ENCODE assay signal across 17 cellular contexts in the genomic region with DNA sequence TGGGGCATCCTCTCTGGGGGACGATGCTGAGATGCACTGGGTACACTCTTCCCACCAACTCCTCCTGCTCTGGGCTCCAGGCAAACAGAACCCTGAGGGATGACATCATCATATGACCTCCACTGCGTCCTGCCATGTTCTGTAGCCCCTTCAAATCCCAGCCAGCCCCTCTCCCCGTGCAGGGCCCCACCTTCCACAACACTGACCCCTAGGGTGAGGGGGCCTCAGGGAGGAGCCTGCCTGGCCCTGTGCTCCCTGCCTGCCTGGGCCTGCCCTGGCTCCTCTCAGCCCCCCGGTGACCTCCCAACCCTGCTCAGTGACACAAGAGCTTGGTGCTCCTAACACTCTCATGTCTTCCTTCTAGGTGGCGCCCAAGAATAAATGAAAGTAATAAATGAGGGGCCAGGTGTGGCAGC. TPM values are rescaled to one million over a fixed set of nuclear protein-coding genes. Genes with fewer than 3 reads are reported as not detected.
DNase-seq lines count a peak whose midpoint lies in the region; ATAC-seq, FAIRE-seq and TF ChIP-seq lines count a peak whose summit lies in the region.
"Had no signal": no experiment of that assay in that cellular context is flagged by ENCODE, and none has a peak within 500 bp of the region (broad histone marks: within the 10 kb centered on the region; RNA-seq: fewer than 3 reads in every experiment).

No MANE protein-coding gene starts in this region.

- H3K9me3 Mint-ChIP-seq in dendritic cell treated with granulocyte-macrophage colony-stimulating factor and Interleukin-4, amounts not matched to agents 40 ng/mL and 50 ng/mL, for 4 days, result no peaks in the 10 kb centered on the region

- H3K36me3 ChIP-seq in OCI-LY7 (ENCODE audit: insufficient read depth, low read length), result no peaks in the 10 kb centered on the region
- H3K36me3 ChIP-seq: BLaER1 treated with 17β-estradiol and CSF1 and Interleukin-3, amounts not matched to agents 10 nM and 100 nM had no signal

- H3K79me2 ChIP-seq in OCI-LY7 (ENCODE audit: insufficient read depth, low read depth, low read length), result no peaks in the 10 kb centered on the region

- POLR2A ChIA-PET in OCI-LY7 (lab: Charles Lee), result interaction anchor here (0.6 to 0.8 kb wide), 2 partner anchors 90 to 112 kb away, joined by 5 read pairs; no protein-coding TSS in a partner anchor

- H3K4me3 ChIP-seq in OCI-LY7 (ENCODE audit: low read depth, low read length, poor library complexity, severe bottlenecking), result no peak overlapping the region
- H3K4me3 ChIP-seq: BLaER1 treated with 17β-estradiol and CSF1 and Interleukin-3, amounts not matched to agents 10 nM and 100 nM had no signal

- ATAC-seq in HG02678 (IDR thresholded peaks at IDR 0.05; ENCODE audit: unreplicated experiment), result no peak
- ATAC-seq: HCT116 had no signal

- H3K4me3 Mint-ChIP-seq in dendritic cell treated with granulocyte-macrophage colony-stimulating factor and Interleukin-4, amounts not matched to agents 40 ng/mL and 50 ng/mL, for 4 days, result no peak overlapping the region

- H3K9me2 ChIP-seq in OCI-LY7 (ENCODE audit: insufficient read depth, low read length), result no peaks in the 10 kb centered on the region

- BruUV-seq in OCI-LY7 (replicated peaks; lab: Mats Ljungman, UMichigan), result no TSS peak

- no peaks in the 10 kb centered on the region for H4K20me1 ChIP-seq in OCI-LY7 (ENCODE audit: insufficient read depth, low read length)
- H4K20me1 ChIP-seq: BLaER1 treated with 17β-estradiol and CSF1 and Interleukin-3, amounts not matched to agents 10 nM and 100 nM had no signal

- no peak overlapping the region for H2AFZ ChIP-seq in OCI-LY7 (ENCODE audit: low read length)

- no peak for FAIRE-seq in D721Med (lab: Jason Lieb, UNC)

- DNase-seq in NCI-H1092 treated with DMSO at 0.1 percent for 48 hours (lab: John Stamatoyannopoulos, UW), result peak; percentile 8
- no peak for DNase-seq in NCI-H1092 (lab: John Stamatoyannopoulos, UW)
- DNase-seq in D721Med (ENCODE audit: insufficient read length, low spot score), result no peak
- DNase-seq in OCI-LY7 (ENCODE audit: low spot score), result peak; percentile 46
- DNase-seq in mucosa of gallbladder (ENCODE audit: low spot score), result no peak
- DNase-seq in putamen (ENCODE audit: low spot score), result no peak
- DNase-seq: DMS153, IMR-90, NCI-H187, NCI-H526 treated with DMSO at 0.1 percent for 48 hours, SIG-M5, SW 1271 had no signal

- H3K4me1 Mint-ChIP-seq in dendritic cell treated with granulocyte-macrophage colony-stimulating factor and Interleukin-4, amounts not matched to agents 40 ng/mL and 50 ng/mL, for 4 days (ENCODE audit: low read depth), result no peaks in the 10 kb centered on the region

- intact Hi-C loops in OCI-LY7 (cut with micrococcal nuclease; ENCODE audit: unreplicated experiment), result no loop called here
- intact Hi-C loops in dendritic cell treated with granulocyte-macrophage colony-stimulating factor and Interleukin-4, amounts not matched to agents 40 ng/mL and 50 ng/mL, for 4 days (cut with micrococcal nuclease), result no loop called here

- H3K4me2 ChIP-seq in OCI-LY7 (ENCODE audit: low read length), result no peak overlapping the region
- H3K4me2 ChIP-seq: BLaER1 treated with 17β-estradiol and CSF1 and Interleukin-3, amounts not matched to agents 10 nM and 100 nM had no signal

- H3K9me3 ChIP-seq in OCI-LY7 (ENCODE audit: low read length), result no peaks in the 10 kb centered on the region
- H3K9me3 ChIP-seq: BLaER1 treated with 17β-estradiol and CSF1 and Interleukin-3, amounts not matched to agents 10 nM and 100 nM had no signal

- peak; percentile 2 for TF ChIP-seq CTCF in D721Med (IDR thresholded peaks at IDR 0.05; ENCODE audit: insufficient read depth, missing control alignments)
- peak; percentile 67 for TF ChIP-seq CTCF in OCI-LY7 (conservative IDR thresholded peaks at IDR 0.05; ENCODE audit: low read length)

- peak overlapping the region; percentile 31 for H3K27ac Mint-ChIP-seq in dendritic cell treated with granulocyte-macrophage colony-stimulating factor and Interleukin-4, amounts not matched to agents 40 ng/mL and 50 ng/mL, for 4 days

- H3K27me3 Mint-ChIP-seq in dendritic cell treated with granulocyte-macrophage colony-stimulating factor and Interleukin-4, amounts not matched to agents 40 ng/mL and 50 ng/mL, for 4 days, result peaks cover 26% of the 10 kb centered on the region

- no peaks in the 10 kb centered on the region for H3K4me1 ChIP-seq in OCI-LY7 (ENCODE audit: insufficient read depth, low read length, poor library complexity, severe bottlenecking)
- H3K4me1 ChIP-seq: BLaER1 treated with 17β-estradiol and CSF1 and Interleukin-3, amounts not matched to agents 10 nM and 100 nM had no signal

- CTCF ChIA-PET in OCI-LY7 (lab: Charles Lee; ENCODE audit: unreplicated experiment), result no interaction called here

- no peak overlapping the region for H3K27ac ChIP-seq in OCI-LY7 (ENCODE audit: low read depth, low read length, poor library complexity, severe bottlenecking)
- H3K27ac ChIP-seq: 22Rv1; BLaER1 treated with 17β-estradiol and CSF1 and Interleukin-3, amounts not matched to agents 10 nM and 100 nM had no signal

- no peaks in the 10 kb centered on the region for H3K36me3 Mint-ChIP-seq in dendritic cell treated with granulocyte-macrophage colony-stimulating factor and Interleukin-4, amounts not matched to agents 40 ng/mL and 50 ng/mL, for 4 days (ENCODE audit: low read depth)

RNA-seq across cellular contexts. Expression of gene SPDEF, which starts 9.6 kb away (rescaled TPM):
- 0.36 and 0.54 TPM in 2 replicates for total RNA-seq in OCI-LY7 (2014; rRNA removed; shearing (Covaris generic))
- total RNA-seq in OCI-LY7 (2022) (0.34 and 0.52 TPM in 2 replicates), mucosa of gallbladder (16.7 TPM)
- total RNA-seq: IMR-90 had no signal

Comparison
In these comparisons a context has a peak if more than half of its experiments do, and no peak if none do; other contexts are left out.
1. DNase-seq: peak in NCI-H1092 treated with DMSO at 0.1 percent for 48 hours (single experiment) and OCI-LY7 (single experiment); none in NCI-H1092 (single experiment), D721Med (single experiment), mucosa of gallbladder (single experiment) and putamen (single experiment).
2. RNA of gene SPDEF, which starts 9.6 kb away (total RNA-seq): 16.7 TPM in mucosa of gallbladder (single experiment); 0.34 to 0.54 TPM in OCI-LY7; every median in the first group is over 10 times any median in the second.